ENCODE assay signal across 8 cellular contexts in the genomic region with DNA sequence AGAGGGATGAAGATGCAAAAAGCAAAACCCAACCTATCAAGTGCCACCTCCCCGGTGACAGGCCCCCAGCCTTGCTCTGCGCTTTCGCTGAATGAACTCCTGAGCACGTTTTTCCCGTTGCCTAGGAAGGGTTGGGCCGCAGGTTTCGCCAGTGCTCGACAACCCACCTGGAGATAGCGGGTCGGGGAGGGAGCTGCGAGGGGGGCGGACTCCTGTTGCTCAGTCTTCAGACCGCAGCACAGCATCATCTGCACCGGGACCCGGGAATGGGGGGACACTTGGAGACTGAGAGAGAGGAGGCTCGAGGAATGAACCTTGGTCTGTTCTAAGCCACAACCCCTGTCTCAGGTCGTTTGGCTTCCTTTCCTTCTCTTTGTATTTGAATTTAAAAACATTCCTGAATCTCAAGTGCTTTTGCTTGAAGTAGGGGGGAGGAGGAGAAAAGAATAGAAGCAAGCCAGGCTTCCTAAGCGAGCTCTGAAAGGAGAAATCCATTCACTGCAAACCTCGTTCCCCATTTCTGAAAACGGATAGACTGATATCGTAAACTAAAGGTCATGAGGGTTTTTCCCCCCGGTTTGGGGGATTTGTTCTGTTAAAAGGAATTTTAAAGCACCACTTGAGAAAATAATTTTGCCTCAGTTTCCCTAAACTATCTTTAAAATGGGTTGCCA. TPM values are rescaled to one million over a fixed set of nuclear protein-coding genes. Genes with fewer than 3 reads are reported as not detected.
DNase-seq lines count a peak whose midpoint lies in the region; ATAC-seq and TF ChIP-seq lines count a peak whose summit lies in the region.

No MANE protein-coding gene starts in this region.

- DNase-seq in BE2C (no peak), NCI-H1105 treated with DMSO at 0.1 percent for 48 hours (lab: John Stamatoyannopoulos, UW) (peak; percentile 39), iPS-NIHi11 (ENCODE audit: low spot score) (peak; percentile 59), NCI-H1436 (lab: John Stamatoyannopoulos, UW) (no peak), D341Med (ENCODE audit: low spot score) (no peak)
- DNase-seq in activated naive CD8-positive, alpha-beta T cell treated with anti-CD3 and anti-CD28 coated beads for 36 hours, result peak; percentile 35
- DNase-seq in stimulated activated CD4-positive, alpha-beta T cell treated with anti-CD3 and anti-CD28 coated beads, Interleukin-15, amount 100 ng/mL, for 24 hours, result peak; percentile 50

- H3K4me1 Mint-ChIP-seq in activated naive CD8-positive, alpha-beta T cell treated with anti-CD3 and anti-CD28 coated beads for 36 hours, result peaks cover 37% of the 10 kb centered on the region

- H3K9me3 Mint-ChIP-seq in activated naive CD8-positive, alpha-beta T cell treated with anti-CD3 and anti-CD28 coated beads for 36 hours, result no peaks in the 10 kb centered on the region

- H3K9me3 ChIP-seq in BE2C, result no peaks in the 10 kb centered on the region

- no peaks in the 10 kb centered on the region for H3K4me1 ChIP-seq in BE2C

- H3K27ac Mint-ChIP-seq in activated naive CD8-positive, alpha-beta T cell treated with anti-CD3 and anti-CD28 coated beads for 36 hours, result no peak overlapping the region

- H3K27me3 ChIP-seq in BE2C, result no peaks in the 10 kb centered on the region

- TF ChIP-seq CTCF in BE2C (IDR thresholded peaks at IDR 0.05; ENCODE audit: low read depth, low read length), result no peak

- H3K27me3 Mint-ChIP-seq in activated naive CD8-positive, alpha-beta T cell treated with anti-CD3 and anti-CD28 coated beads for 36 hours, result no peaks in the 10 kb centered on the region

- no peak for ATAC-seq in GM21515 (IDR thresholded peaks at IDR 0.05; ENCODE audit: unreplicated experiment)

- peak overlapping the region; percentile 77 for H3K4me3 Mint-ChIP-seq in activated naive CD8-positive, alpha-beta T cell treated with anti-CD3 and anti-CD28 coated beads for 36 hours

- no peaks in the 10 kb centered on the region for H3K36me3 Mint-ChIP-seq in activated naive CD8-positive, alpha-beta T cell treated with anti-CD3 and anti-CD28 coated beads for 36 hours

- peak overlapping the region; percentile 66 for H3K4me3 ChIP-seq in BE2C (ENCODE audit: low read depth, low read length)

- H3K36me3 ChIP-seq in BE2C, result no peaks in the 10 kb centered on the region

RNA-seq across cellular contexts. Expression of a gene that starts 1.2 kb away (rescaled TPM):
- polyA plus RNA-seq in BE2C (2012; ENCODE audit: insufficient read depth, insufficient read length, low read depth), result 2.5 TPM
- total RNA-seq in activated naive CD8-positive, alpha-beta T cell treated with anti-CD3 and anti-CD28 coated beads for 36 hours, result 1 to 10 TPM; 4.3 to 6.6 TPM

Comparison
In these comparisons a context has a peak if more than half of its experiments do, and no peak if none do; other contexts are left out.
1. DNase-seq: peak in NCI-H1105 treated with DMSO at 0.1 percent for 48 hours (single experiment), activated naive CD8-positive, alpha-beta T cell treated with anti-CD3 and anti-CD28 coated beads for 36 hours (single experiment), iPS-NIHi11 (single experiment) and stimulated activated CD4-positive, alpha-beta T cell treated with anti-CD3 and anti-CD28 coated beads, Interleukin-15, amount 100 ng/mL, for 24 hours (single experiment); none in BE2C (single experiment), NCI-H1436 (single experiment) and D341Med (single experiment).